12 cellular contexts compared by ENCODE assay signal in genomic region chr10:22604314-22605091, GRCh38.
DNase-seq lines count a peak whose midpoint lies in the region; TF ChIP-seq lines count a peak whose summit lies in the region.
"Had no signal": no experiment of that assay in that cellular context is flagged by ENCODE, and none has a peak within 500 bp of the region (broad histone marks: within the 10 kb centered on the region; RNA-seq: fewer than 3 reads in every experiment).

No MANE protein-coding gene starts in this region.

- H3K27me3 ChIP-seq in DOHH2 (ENCODE audit: control insufficient read depth, low read length) (no peaks in the 10 kb centered on the region), Peyer's patch (no peaks in the 10 kb centered on the region), neuronal stem cell (ENCODE audit: control insufficient read depth in 3 of 3, insufficient read depth in 3 of 3, low read depth in 1 of 3, low read length in 3 of 3) (no peaks in the 10 kb centered on the region), SJCRH30 (no peaks in the 10 kb centered on the region)
- H3K27me3 ChIP-seq in effector memory CD4-positive, alpha-beta T cell (replicated peaks; ENCODE audit: control insufficient read depth, insufficient read depth, low read length, poor library complexity, severe bottlenecking): no peaks in the 10 kb centered on the region
- H3K27me3 ChIP-seq: BE2C had no signal

- H3K36me3 ChIP-seq in DOHH2 (ENCODE audit: control insufficient read depth, low read length) (peaks cover 23% of the 10 kb centered on the region), Peyer's patch (no peaks in the 10 kb centered on the region), neuronal stem cell (replicated peaks in 1 of 2; ENCODE audit: control insufficient read depth in 2 of 2, insufficient read depth in 2 of 2, low read length in 2 of 2) (peaks cover 0 to 23% of the 10 kb centered on the region in 2 donors), SJCRH30 (peaks cover 5% of the 10 kb centered on the region; the same call in 1 of the 2 replicates)
- peaks cover 12% of the 10 kb centered on the region for H3K36me3 ChIP-seq in effector memory CD4-positive, alpha-beta T cell (ENCODE audit: control insufficient read depth, insufficient read depth, low read length)
- H3K36me3 ChIP-seq: WERI-Rb-1 had no signal

- no peak for TF ChIP-seq POLR2A in Peyer's patch (IDR thresholded peaks at IDR 0.05)

- TF ChIP-seq CTCF in DOHH2 (IDR thresholded peaks at IDR 0.05; ENCODE audit: low read depth, low read length, poor library complexity, severe bottlenecking) (no peak), Peyer's patch (IDR thresholded peaks at IDR 0.05) (no peak)

- no peak overlapping the region for H3K14ac ChIP-seq in neuronal stem cell (ENCODE audit: low read length)

- H3K27ac ChIP-seq in DOHH2 (ENCODE audit: low read depth, low read length): peak overlapping the region; percentile 44
- peak overlapping the region; percentile 43 to 74 (median 61) for H3K27ac ChIP-seq in Peyer's patch
- H3K27ac ChIP-seq in effector memory CD4-positive, alpha-beta T cell (ENCODE audit: insufficient read depth, low read length, poor library complexity, severe bottlenecking): peak overlapping the region; percentile 59
- peak overlapping the region; percentile 31 for H3K27ac ChIP-seq in neuronal stem cell (replicated peaks; ENCODE audit: low read length)
- no peak overlapping the region for H3K27ac ChIP-seq in SJCRH30
- H3K27ac ChIP-seq: WERI-Rb-1 had no signal

- DNase-seq in Peyer's patch: no peak
- no peak for DNase-seq in effector memory CD4-positive, alpha-beta T cell
- DNase-seq in neuronal stem cell (ENCODE audit: low spot score): no peak
- no peak for DNase-seq in stimulated activated naive CD4-positive, alpha-beta T cell (lab: John Stamatoyannopoulos, UW)
- no peak for DNase-seq in cerebellar cortex (ENCODE audit: low spot score)
- no peak for DNase-seq in SW480 (ENCODE audit: low spot score)
- DNase-seq in SJCRH30: no peak
- DNase-seq: BE2C, retina, WERI-Rb-1 had no signal

- no peak overlapping the region for H4K91ac ChIP-seq in neuronal stem cell (ENCODE audit: low read depth, low read length, poor library complexity)

- H2AFZ ChIP-seq in neuronal stem cell (ENCODE audit: low read length): no peak overlapping the region

- H2AK5ac ChIP-seq in neuronal stem cell (ENCODE audit: low read depth, low read length): no peak overlapping the region

- H3F3A ChIP-seq in DOHH2 (ENCODE audit: control insufficient read depth, insufficient read depth): peaks cover 15% of the 10 kb centered on the region

- no peak overlapping the region for H2BK5ac ChIP-seq in neuronal stem cell (ENCODE audit: low read length)

- H2BK12ac ChIP-seq in neuronal stem cell (ENCODE audit: low read length): no peak overlapping the region

- H3K23ac ChIP-seq in neuronal stem cell (ENCODE audit: low read depth, low read length, poor library complexity): no peak overlapping the region

- H4K20me1 ChIP-seq in DOHH2 (ENCODE audit: control insufficient read depth, insufficient read depth, low read depth, low read length): peaks cover 23% of the 10 kb centered on the region

- H3K9me3 ChIP-seq in DOHH2 (ENCODE audit: control insufficient read depth, insufficient read depth, low read length): no peaks in the 10 kb centered on the region
- H3K9me3 ChIP-seq in Peyer's patch: no peaks in the 10 kb centered on the region
- no peaks in the 10 kb centered on the region for H3K9me3 ChIP-seq in effector memory CD4-positive, alpha-beta T cell (ENCODE audit: control insufficient read depth, low read length)
- peaks cover 0 to 4% of the 10 kb centered on the region in 2 donors for H3K9me3 ChIP-seq in neuronal stem cell (replicated peaks in 1 of 2; ENCODE audit: control insufficient read depth in 2 of 2, insufficient read depth in 1 of 2, low read depth in 1 of 2, low read length in 2 of 2)
- H3K9me3 ChIP-seq in SJCRH30 (replicated peaks): peaks cover 3% of the 10 kb centered on the region
- H3K9me3 ChIP-seq: BE2C had no signal

- no peak overlapping the region for H2BK120ac ChIP-seq in neuronal stem cell (ENCODE audit: low read depth, low read length)

- no peak overlapping the region for H2BK15ac ChIP-seq in neuronal stem cell (ENCODE audit: low read length)

- no peak overlapping the region for H3K4ac ChIP-seq in neuronal stem cell (ENCODE audit: low read length)

- H3K9ac ChIP-seq in neuronal stem cell (ENCODE audit: low read depth, low read length, poor library complexity): no peak overlapping the region

- H3K79me1 ChIP-seq in neuronal stem cell (ENCODE audit: low read depth, low read length): no peaks in the 10 kb centered on the region

- H3K4me3 ChIP-seq in DOHH2 (ENCODE audit: low read length) (peak overlapping the region; percentile 43; the same call in 1 of the 2 replicates), Peyer's patch (no peak overlapping the region), neuronal stem cell (ENCODE audit: low read length in 2 of 2) (no peak overlapping the region), SJCRH30 (no peak overlapping the region)
- H3K4me3 ChIP-seq in effector memory CD4-positive, alpha-beta T cell (ENCODE audit: insufficient read depth, low read depth, low read length, poor library complexity, severe bottlenecking): no peak overlapping the region
- H3K4me3 ChIP-seq: K562 had no signal

- H3K4me2 ChIP-seq in DOHH2 (ENCODE audit: low read length) (peak overlapping the region; percentile 56), neuronal stem cell (ENCODE audit: insufficient read depth, low read length, poor library complexity, severe bottlenecking) (no peak overlapping the region)

- peaks cover 18% of the 10 kb centered on the region for H3K79me2 ChIP-seq in DOHH2 (ENCODE audit: control insufficient read depth, low read length)

- H3K4me1 ChIP-seq in DOHH2 (ENCODE audit: control insufficient read depth, low read length) (peaks cover 77% of the 10 kb centered on the region), Peyer's patch (peaks cover 0 to 27% (median 12%) of the 10 kb centered on the region in 4 donors), neuronal stem cell (ENCODE audit: control insufficient read depth in 2 of 2, insufficient read depth in 1 of 2, low read depth in 1 of 2, low read length in 2 of 2) (peaks cover 0 to 12% of the 10 kb centered on the region in 2 donors), SJCRH30 (peaks cover 5% of the 10 kb centered on the region; the same call in 1 of the 2 replicates)
- H3K4me1 ChIP-seq in effector memory CD4-positive, alpha-beta T cell (ENCODE audit: control insufficient read depth, insufficient read depth, low read length, poor library complexity, severe bottlenecking): peaks cover 65% of the 10 kb centered on the region

- WGBS in neuronal stem cell (ENCODE audit: extremely low coverage in 2 of 2, insufficient read length in 2 of 2, insufficient replicate concordance in 1 of 2), 2 donors: no CpG with 5 or more reads among the region's 14 CpGs

- no peak overlapping the region for H3K18ac ChIP-seq in neuronal stem cell (ENCODE audit: low read length)

- no peaks in the 10 kb centered on the region for H3K9me2 ChIP-seq in DOHH2 (replicated peaks; ENCODE audit: control insufficient read depth, low read length)

- no peak overlapping the region for H4K8ac ChIP-seq in neuronal stem cell (ENCODE audit: low read depth, low read length)
